23 cellular contexts compared by ENCODE assay signal in genomic region chr1:32536117-32536516, GRCh38. TPM values are rescaled to one million over a fixed set of nuclear protein-coding genes. Genes with fewer than 3 reads are reported as not detected.
A peak's percentile ranks its signal among the peaks of the same experiment; 100 is the strongest.
DNase-seq lines count a peak whose midpoint lies in the region; ATAC-seq and TF ChIP-seq lines count a peak whose summit lies in the region.
"Had no signal": no experiment of that assay in that cellular context is flagged by ENCODE, and none has a peak within 500 bp of the region (broad histone marks: within the 10 kb centered on the region; RNA-seq: fewer than 3 reads in every experiment).

No MANE protein-coding gene starts in this region.

- intact Hi-C loops in thyroid gland (cut with DNase I): no loop called here
- intact Hi-C loops in right cardiac atrium (cut with DNase I): no loop called here

- peaks cover 0 to 9% of the 10 kb centered on the region in 2 donors for H3K4me1 ChIP-seq in thyroid gland
- no peaks in the 10 kb centered on the region for H3K4me1 ChIP-seq in right cardiac atrium (ENCODE audit: control insufficient read depth, insufficient read depth, low read length)
- H3K4me1 ChIP-seq: right lobe of liver had no signal

- no peak overlapping the region for H3K4me3 ChIP-seq in HL-60 (replicated peaks; ENCODE audit: insufficient read depth, low read length)
- H3K4me3 ChIP-seq in NB4 (ENCODE audit: low read depth, low read length): no peak overlapping the region
- no peak overlapping the region for H3K4me3 ChIP-seq in thyroid gland (replicated peaks in 1 of 3)
- H3K4me3 ChIP-seq in right cardiac atrium (ENCODE audit: low read length): no peak overlapping the region
- H3K4me3 ChIP-seq: GM23248, right lobe of liver had no signal

- ATAC-seq in HG02763 (IDR thresholded peaks at IDR 0.05; ENCODE audit: unreplicated experiment) (no peak), right cardiac atrium (no peak)
- ATAC-seq: left colon, T-helper 17 cell had no signal

- H3K27me3 ChIP-seq in HL-60 (ENCODE audit: insufficient read depth, poor library complexity, severe bottlenecking) (peaks cover 29% of the 10 kb centered on the region), thyroid gland (no peaks in the 10 kb centered on the region), right cardiac atrium (ENCODE audit: control insufficient read depth, insufficient read depth) (no peaks in the 10 kb centered on the region)
- H3K27me3 ChIP-seq: right lobe of liver had no signal

- no peak overlapping the region for H3K27ac ChIP-seq in HL-60 (replicated peaks)
- H3K27ac ChIP-seq in thyroid gland: no peak overlapping the region
- no peak overlapping the region for H3K27ac ChIP-seq in right cardiac atrium (ENCODE audit: low read length)
- H3K27ac ChIP-seq: C4-2B, GM23248, right lobe of liver, VCaP had no signal

- WGBS in thyroid gland, 2 donors: 72 to 85% methylated on average over 4 of the region's 4 CpGs
- 78% methylated on average over 4 of the region's 4 CpGs for WGBS in right cardiac atrium

- no peak for TF ChIP-seq CTCF in HL-60 (IDR thresholded peaks at IDR 0.05; ENCODE audit: insufficient read depth, low read length)
- no peak for TF ChIP-seq CTCF in NB4 (IDR thresholded peaks at IDR 0.05; ENCODE audit: low read depth, low read length)
- no peak for TF ChIP-seq CTCF in thyroid gland (IDR thresholded peaks at IDR 0.05)

- TF ChIP-seq POLR2A in NB4 (IDR thresholded peaks at IDR 0.05; ENCODE audit: extremely low read depth, insufficient read length) (no peak), thyroid gland (IDR thresholded peaks at IDR 0.05) (no peak)

- H3K36me3 ChIP-seq in thyroid gland: no peaks in the 10 kb centered on the region
- H3K36me3 ChIP-seq: right lobe of liver had no signal

- H3K9me3 ChIP-seq in thyroid gland: no peaks in the 10 kb centered on the region
- no peaks in the 10 kb centered on the region for H3K9me3 ChIP-seq in right cardiac atrium (ENCODE audit: control insufficient read depth, low read length)
- H3K9me3 ChIP-seq: right lobe of liver had no signal

- DNase-seq in HL-60 (ENCODE audit: low read depth in 1 of 2, low spot score in 1 of 2) (peak; percentile 37 to 38), NB4 (ENCODE audit: low read depth) (peak; percentile 47), SKM-1 treated with dmso at 0.1 percent for 144 hours (lab: John Stamatoyannopoulos, UW; ENCODE audit: unreplicated experiment) (peak; percentile 82), pons (ENCODE audit: low spot score) (peak; percentile 50), thyroid gland (no peak), right cardiac atrium (no peak)
- DNase-seq: activated CD4-positive, alpha-beta T cell treated with anti-CD3 and anti-CD28 coated beads, Interleukin-2, amount 10 ng/mL, durations not matched to agents 24 days and 14 days; activated naive CD4-positive, alpha-beta T cell treated with Interleukin-2 at 50 U/mL for 16 hours; activated T-cell treated with anti-CD3 and anti-CD28 coated beads, Interleukin-2, amount 50 U/mL, for 24 hours; cerebellar nuclear complex; GM23248; hypothalamus; immature natural killer cell; left colon; mesenchymal stem cell; NCI-H146; right lobe of liver; RPMI8226; stimulated activated CD4-positive, alpha-beta T cell treated with anti-CD3 and anti-CD28 coated beads, Interleukin-4, amount 100 ng/mL, for 1 hour; T-helper 17 cell had no signal

RNA-seq across cellular contexts. Expression of gene ZBTB8A, which starts 3.1 kb away (rescaled TPM):
- total RNA-seq in thyroid gland (10 to 100 TPM; 10.6 to 20.6 (median 12.6) TPM), right cardiac atrium (1 to 10 TPM; 3.2 to 5.1 (median 4.0) TPM)
- 1.8 TPM for polyA plus RNA-seq in right cardiac atrium
- total RNA-seq: T-helper 17 cell had no signal

Comparison
In these comparisons a context has a peak if more than half of its experiments do, and no peak if none do; other contexts are left out.
1. DNase-seq: peak in HL-60 (2 of 2), NB4 (single experiment), SKM-1 treated with dmso at 0.1 percent for 144 hours (single experiment) and pons (single experiment); none in thyroid gland (0 of 2) and right cardiac atrium (0 of 3).